25 cellular contexts compared by ENCODE assay signal in genomic region chr6:110642711-110643110, GRCh38.
"Had no signal": no experiment of that assay in that cellular context is flagged by ENCODE, and none has a peak within 500 bp of the region (broad histone marks: within the 10 kb centered on the region; RNA-seq: fewer than 3 reads in every experiment).

No MANE protein-coding gene starts in this region.

- FAIRE-seq: frontal cortex, keratinocyte, urothelium cell line had no signal

- H3K36me3 ChIP-seq: transverse colon had no signal

- H3K4me1 ChIP-seq: testis, transverse colon had no signal

- H2AFZ ChIP-seq: hepatocyte had no signal

- H3K27ac ChIP-seq: epithelial cell of prostate, hepatocyte, skin epidermis, testis, transverse colon had no signal

- DNase-seq: activated B cell treated with CpG ODN at 0.5 μM for 24 hours; activated CD4-positive, alpha-beta T cell treated with anti-CD3 and anti-CD28 coated beads for 36 hours; activated CD4-positive, alpha-beta T cell treated with anti-CD3 and anti-CD28 coated beads, Interleukin-2, amount 50 U/mL, for 4 hours; activated gamma-delta T cell; activated naive CD4-positive, alpha-beta T cell treated with anti-CD3 and anti-CD28 coated beads, Interleukin-2, amount 10 ng/mL, durations not matched to agents 7 days and 5 days; activated naive CD8-positive, alpha-beta T cell treated with anti-CD3 and anti-CD28 coated beads, Interleukin-2, amount 50 U/mL, for 24 hours; amygdala; caudate nucleus; effector CD4-positive, alpha-beta T cell; left cardiac atrium; left ventricle myocardium superior; stimulated activated CD4-positive, alpha-beta T cell treated with anti-CD3 and anti-CD28 coated beads, Interleukin-12 subunit alpha, Interleukin-12 subunit beta, amount 100 ng/mL, for 4 hours; stimulated activated CD4-positive, alpha-beta T cell treated with anti-CD3 and anti-CD28 coated beads, Interleukin-4, amount 100 ng/mL, for 1 hour; stimulated activated naive CD8-positive, alpha-beta T cell treated with anti-CD3 and anti-CD28 coated beads, Interleukin-15, Interleukin-2, amounts not matched to agents 100 U/mL and 50 U/mL, for 24 hours; T-helper 17 cell; T1000; testis; transverse colon had no signal

- ATAC-seq: activated CD4-positive, alpha-beta T cell treated with anti-CD3 and anti-CD28 coated beads for 36 hours; activated naive CD8-positive, alpha-beta T cell treated with anti-CD3 and anti-CD28 coated beads, Interleukin-2, amount 50 U/mL, for 24 hours; left cardiac atrium; left ventricle myocardium superior; sciatic nerve; stimulated activated naive CD8-positive, alpha-beta T cell treated with anti-CD3 and anti-CD28 coated beads, Interleukin-15, Interleukin-2, amounts not matched to agents 100 U/mL and 50 U/mL, for 24 hours; T-helper 17 cell had no signal

- H3K9me3 ChIP-seq: testis, transverse colon had no signal

- H3K27me3 ChIP-seq: hepatocyte, testis, transverse colon had no signal

- H3K79me2 ChIP-seq: hepatocyte had no signal

- H3K4me2 ChIP-seq: hepatocyte had no signal

- H3K4me3 ChIP-seq: hepatocyte, skin epidermis, testis, transverse colon had no signal
